10 cellular contexts compared by ENCODE assay signal in genomic region chr12:50589650-50590435, GRCh38.
DNase-seq lines count a peak whose midpoint lies in the region; ATAC-seq and TF ChIP-seq lines count a peak whose summit lies in the region.
"Had no signal": no experiment of that assay in that cellular context is flagged by ENCODE, and none has a peak within 500 bp of the region (broad histone marks: within the 10 kb centered on the region; RNA-seq: fewer than 3 reads in every experiment).

No MANE protein-coding gene starts in this region.

- H3K4me1 Mint-ChIP-seq in osteocyte (ENCODE audit: unreplicated experiment): peaks cover 7% of the 10 kb centered on the region

- no peak overlapping the region for H3K27ac ChIP-seq in thyroid gland
- H3K27ac ChIP-seq: ovary had no signal

- H3K4me3 ChIP-seq in thyroid gland (replicated peaks in 1 of 3): no peak overlapping the region
- H3K4me3 ChIP-seq: ovary had no signal

- no peak for TF ChIP-seq CTCF in osteocyte (IDR thresholded peaks at IDR 0.05)
- TF ChIP-seq CTCF in thyroid gland (IDR thresholded peaks at IDR 0.05): no peak

- H3K27me3 Mint-ChIP-seq in osteocyte (ENCODE audit: unreplicated experiment): no peaks in the 10 kb centered on the region

- H3K9me3 ChIP-seq in thyroid gland: no peaks in the 10 kb centered on the region
- H3K9me3 ChIP-seq: ovary had no signal

- H3K36me3 Mint-ChIP-seq in osteocyte (ENCODE audit: unreplicated experiment): no peaks in the 10 kb centered on the region

- no peak for TF ChIP-seq POLR2A in thyroid gland (IDR thresholded peaks at IDR 0.05)

- DNase-seq in GM03348 (ENCODE audit: low spot score) (peak; percentile 48), OCI-M1 (lab: John Stamatoyannopoulos, UW) (peak; percentile 91), amniotic epithelial cell (ENCODE audit: low read depth) (peak; percentile 99), osteocyte (ENCODE audit: extremely low spot score, unreplicated experiment) (no peak), thyroid gland (no peak), left ventricle myocardium superior (no peak), putamen (ENCODE audit: low spot score) (no peak), HT-29 (ENCODE audit: low spot score) (no peak)
- DNase-seq: effector memory CD4-positive, alpha-beta T cell; ovary had no signal

- no peaks in the 10 kb centered on the region for H3K4me1 ChIP-seq in thyroid gland

- H3K27me3 ChIP-seq in thyroid gland: no peaks in the 10 kb centered on the region
- H3K27me3 ChIP-seq: ovary had no signal

- no peak for ATAC-seq in left ventricle myocardium superior

- no peaks in the 10 kb centered on the region for H3K36me3 ChIP-seq in thyroid gland
- H3K36me3 ChIP-seq: ovary had no signal

- 91 to 93% methylated on average over 8 of the region's 8 CpGs for WGBS in thyroid gland, 2 donors

- peak overlapping the region; percentile 71 for H3K27ac Mint-ChIP-seq in osteocyte (ENCODE audit: unreplicated experiment)

- H3K4me3 Mint-ChIP-seq in osteocyte (ENCODE audit: unreplicated experiment): no peak overlapping the region

- intact Hi-C loops in thyroid gland (cut with DNase I) (no loop called here), left ventricle myocardium superior (cut with micrococcal nuclease) (no loop called here)

- H3K9me3 Mint-ChIP-seq in osteocyte (ENCODE audit: unreplicated experiment): no peaks in the 10 kb centered on the region

Comparison
In these comparisons a context has a peak if more than half of its experiments do, and no peak if none do; other contexts are left out.
1. DNase-seq: peak in GM03348 (single experiment), OCI-M1 (single experiment) and amniotic epithelial cell (single experiment); none in osteocyte (single experiment), thyroid gland (0 of 2), left ventricle myocardium superior (single experiment), putamen (single experiment) and HT-29 (single experiment).